22 cellular contexts compared by ENCODE assay signal in the genomic region with DNA sequence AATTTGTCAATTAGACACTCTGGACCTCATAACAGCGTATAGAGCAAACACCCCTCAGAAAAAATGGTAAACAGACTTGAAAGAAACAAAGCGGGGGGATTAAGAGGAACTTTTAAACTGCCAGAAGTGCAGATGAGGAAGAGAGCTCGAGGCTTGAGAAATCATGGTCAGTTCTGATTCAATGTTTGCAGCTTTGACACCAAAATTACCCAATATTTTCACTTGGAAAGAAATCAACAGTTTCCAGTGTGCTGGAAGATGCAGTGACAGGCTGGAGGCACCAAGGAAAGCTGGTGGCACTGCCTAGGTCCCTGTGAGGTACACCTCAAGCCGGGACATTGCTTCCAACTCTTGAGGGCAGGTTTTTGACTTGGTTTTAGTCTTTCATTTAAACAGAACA.
DNase-seq lines count a peak whose midpoint lies in the region; ATAC-seq, FAIRE-seq and TF ChIP-seq lines count a peak whose summit lies in the region.
"Had no signal": no experiment of that assay in that cellular context is flagged by ENCODE, and none has a peak within 500 bp of the region (broad histone marks: within the 10 kb centered on the region; RNA-seq: fewer than 3 reads in every experiment).

No MANE protein-coding gene starts in this region.

- no peak overlapping the region for H3K4me3 ChIP-seq in right lobe of liver
- H3K4me3 ChIP-seq in HepG2 (replicated peaks in 1 of 3; ENCODE audit: insufficient read depth in 1 of 3, low read depth in 2 of 3, low read length in 3 of 3), result no peak overlapping the region
- no peak overlapping the region for H3K4me3 ChIP-seq in bronchial epithelial cell (ENCODE audit: low read depth, low read length)
- H3K4me3 ChIP-seq in left ventricle myocardium inferior, result no peak overlapping the region
- H3K4me3 ChIP-seq: A549, HAP-1, Peyer's patch had no signal

- DNase-seq in right lobe of liver, result no peak
- DNase-seq in HepG2 (ENCODE audit: low spot score), result no peak
- peak; percentile 1 for DNase-seq in NCI-H748 treated with DMSO at 0.1 percent for 48 hours (lab: John Stamatoyannopoulos, UW)
- DNase-seq in bronchial epithelial cell (ENCODE audit: low read depth), result no peak
- no peak for DNase-seq in activated T-cell treated with anti-CD3 and anti-CD28 coated beads, Interleukin-2, amount 50 U/mL, for 72 hours
- DNase-seq in medulla oblongata (ENCODE audit: extremely low spot score), result no peak
- no peak for DNase-seq in left ventricle myocardium inferior
- DNase-seq: Caco-2, DMS53, NCI-H1092, NCI-H146, NCI-H2081 treated with DMSO at 0.1 percent for 48 hours, NCI-H2227 treated with DMSO at 0.1 percent for 48 hours, NCI-H526, Peyer's patch, SHP77, T-helper 2 cell had no signal

- no peak for TF ChIP-seq POLR2A in right lobe of liver (IDR thresholded peaks at IDR 0.05)
- no peak for TF ChIP-seq POLR2A in HepG2 (IDR thresholded peaks at IDR 0.05; ENCODE audit: insufficient read depth in 1 of 2, low read depth in 2 of 2, low read length in 2 of 2)

- H3K27ac ChIP-seq in right lobe of liver (no peak overlapping the region), HepG2 (ENCODE audit: extremely low read length, insufficient read depth, low read length) (no peak overlapping the region), left ventricle myocardium inferior (replicated peaks) (no peak overlapping the region)
- H3K27ac ChIP-seq: A549, C4-2B, Peyer's patch had no signal

- H3K27me3 ChIP-seq in right lobe of liver (no peaks in the 10 kb centered on the region), HepG2 (ENCODE audit: control insufficient read depth in 1 of 2, insufficient read depth in 2 of 2, low read length in 2 of 2) (no peaks in the 10 kb centered on the region), bronchial epithelial cell (ENCODE audit: control insufficient read depth, insufficient read depth, low read length) (no peaks in the 10 kb centered on the region), left ventricle myocardium inferior (ENCODE audit: low read depth) (no peaks in the 10 kb centered on the region)
- H3K27me3 ChIP-seq: Peyer's patch had no signal

- peak; percentile 42 to 65 (median 56) for ATAC-seq in right lobe of liver
- ATAC-seq in HepG2, result no peak
- ATAC-seq in activated T-cell treated with anti-CD3 and anti-CD28 coated beads, Interleukin-2, amount 50 U/mL, for 72 hours (replicated peaks in 1 of 2), result no peak
- ATAC-seq in GM18868 (IDR thresholded peaks at IDR 0.05; ENCODE audit: unreplicated experiment), result no peak
- ATAC-seq: A549 had no signal

- CTCF ChIA-PET in HepG2 (lab: Yijun Ruan, JAX; ENCODE audit: low intra/inter-chr PET ratio, low total read pairs), result no interaction called here

- no peaks in the 10 kb centered on the region for H3K36me3 Mint-ChIP-seq in activated T-cell treated with anti-CD3 and anti-CD28 coated beads, Interleukin-2, amount 50 U/mL, for 72 hours (ENCODE audit: insufficient read depth in 2 of 2)
- H3K36me3 Mint-ChIP-seq: IgD-negative memory B cell had no signal

- peaks cover 1 to 2% of the 10 kb centered on the region in 2 donors for H3K9me3 Mint-ChIP-seq in activated T-cell treated with anti-CD3 and anti-CD28 coated beads, Interleukin-2, amount 50 U/mL, for 72 hours

- BruUV-seq in HepG2 (replicated peaks; lab: Mats Ljungman, UMichigan), result no TSS peak

- H3K4me1 ChIP-seq in right lobe of liver (no peaks in the 10 kb centered on the region), HepG2 (ENCODE audit: insufficient read depth, low read length) (no peaks in the 10 kb centered on the region), left ventricle myocardium inferior (no peaks in the 10 kb centered on the region)
- H3K4me1 ChIP-seq: A549, Caco-2, Peyer's patch had no signal

- no peak for TF ChIP-seq RAD21 in HepG2 (CRISPR knock-in tag; IDR thresholded peaks at IDR 0.05)

- no peak for TF ChIP-seq EP300 in HepG2 (IDR thresholded peaks at IDR 0.05; ENCODE audit: low read depth in 2 of 2, low read length in 2 of 2)
- TF ChIP-seq EP300 in HepG2 (CRISPR knock-in tag; IDR thresholded peaks at IDR 0.05; ENCODE audit: borderline replicate concordance), result no peak

- TF ChIP-seq CTCF in right lobe of liver (IDR thresholded peaks at IDR 0.05), result no peak
- TF ChIP-seq CTCF in HepG2 (CRISPR knock-in tag; IDR thresholded peaks at IDR 0.05), result no peak
- TF ChIP-seq CTCF in bronchial epithelial cell (IDR thresholded peaks at IDR 0.05; ENCODE audit: insufficient read depth, low read length, severe bottlenecking), result no peak
- no peak for TF ChIP-seq CTCF in left ventricle myocardium inferior (IDR thresholded peaks at IDR 0.05; ENCODE audit: borderline replicate concordance)

- intact Hi-C loops in right lobe of liver (cut with DNase I), result no loop called here
- intact Hi-C loops in HepG2 (cut with micrococcal nuclease; ENCODE audit: unreplicated experiment), result no loop called here
- intact Hi-C loops in left ventricle myocardium inferior (cut with micrococcal nuclease), result no loop called here

- H3K9me3 ChIP-seq in right lobe of liver, result no peaks in the 10 kb centered on the region
- H3K9me3 ChIP-seq in HepG2 (ENCODE audit: low read length), result no peaks in the 10 kb centered on the region
- peaks cover 8% of the 10 kb centered on the region for H3K9me3 ChIP-seq in left ventricle myocardium inferior (replicated peaks)
- H3K9me3 ChIP-seq: A549, Caco-2, Peyer's patch had no signal

- no peaks in the 10 kb centered on the region for H3K4me1 Mint-ChIP-seq in activated T-cell treated with anti-CD3 and anti-CD28 coated beads, Interleukin-2, amount 50 U/mL, for 72 hours (ENCODE audit: low read depth)
- H3K4me1 Mint-ChIP-seq: IgD-negative memory B cell had no signal

- H3K9ac ChIP-seq in HepG2 (ENCODE audit: insufficient read depth, low read depth, low read length), result no peak overlapping the region

- no peak overlapping the region for H3K4me3 Mint-ChIP-seq in activated T-cell treated with anti-CD3 and anti-CD28 coated beads, Interleukin-2, amount 50 U/mL, for 72 hours
- H3K4me3 Mint-ChIP-seq: IgD-negative memory B cell had no signal

- in situ Hi-C loops in HepG2 (cut with HindIII; ENCODE audit: extremely low pct_ligation_motif_present, low pct_unique_long_range_greater_than_20kb), result no loop called here

- no peaks in the 10 kb centered on the region for H3K36me3 ChIP-seq in right lobe of liver
- H3K36me3 ChIP-seq in HepG2 (replicated peaks in 1 of 2; ENCODE audit: control insufficient read depth in 1 of 2, insufficient read depth in 2 of 2, low read length in 2 of 2), result no peaks in the 10 kb centered on the region
- no peaks in the 10 kb centered on the region for H3K36me3 ChIP-seq in bronchial epithelial cell (ENCODE audit: control insufficient read depth, insufficient read depth, low read length)
- H3K36me3 ChIP-seq in left ventricle myocardium inferior, result no peaks in the 10 kb centered on the region
- H3K36me3 ChIP-seq: HAP-1, Peyer's patch had no signal

- no peaks in the 10 kb centered on the region for H4K20me1 ChIP-seq in HepG2 (ENCODE audit: insufficient read depth, low read length)

- 37% methylated on average over 4 of the region's 4 CpGs for WGBS in right lobe of liver (ENCODE audit: insufficient coverage, low coverage, low lambda C conversion rate, missing lambda C conversion rate)
- 18% methylated on average over 4 of the region's 4 CpGs for WGBS in HepG2 (ENCODE audit: low lambda C conversion rate)

- H3K79me2 ChIP-seq in HepG2 (ENCODE audit: insufficient read depth, low read length), result no peaks in the 10 kb centered on the region

- no peak overlapping the region for H2AFZ ChIP-seq in HepG2 (ENCODE audit: low read length)

- no peak overlapping the region for H3K27ac Mint-ChIP-seq in activated T-cell treated with anti-CD3 and anti-CD28 coated beads, Interleukin-2, amount 50 U/mL, for 72 hours
- H3K27ac Mint-ChIP-seq: IgD-negative memory B cell had no signal

- POLR2A ChIA-PET in HepG2 (lab: Yijun Ruan, JAX), result no interaction called here

- no peaks in the 10 kb centered on the region for H3K27me3 Mint-ChIP-seq in activated T-cell treated with anti-CD3 and anti-CD28 coated beads, Interleukin-2, amount 50 U/mL, for 72 hours (ENCODE audit: low read depth)

- FAIRE-seq in HepG2 (lab: Jason Lieb, UNC), result no peak
- peak; percentile 7 for FAIRE-seq in bronchial epithelial cell (lab: Jason Lieb, UNC)
- FAIRE-seq: A549 had no signal

- H3K4me2 ChIP-seq in HepG2 (ENCODE audit: low read depth, low read length), result no peak overlapping the region
- H3K4me2 ChIP-seq: A549 had no signal

TF ChIP-seq in HepG2, 621 proteins besides CTCF, POLR2A, EP300 and RAD21 (continues in another document):
- TF ChIP-seq SP5 (CRISPR knock-in tag; IDR thresholded peaks at IDR 0.05; ENCODE audit: borderline replicate concordance, low read depth), result no peak
- no peak for TF ChIP-seq NCOR1 (IDR thresholded peaks at IDR 0.05; ENCODE audit: borderline replicate concordance, low read length)
- TF ChIP-seq FLYWCH1 (CRISPR knock-in tag; IDR thresholded peaks at IDR 0.05), result no peak
- no peak for TF ChIP-seq SMARCE1 (IDR thresholded peaks at IDR 0.05; ENCODE audit: borderline replicate concordance)
- no peak for TF ChIP-seq HCFC1 (IDR thresholded peaks at IDR 0.05; ENCODE audit: low read depth, low read length)
- TF ChIP-seq, protein P1, sequence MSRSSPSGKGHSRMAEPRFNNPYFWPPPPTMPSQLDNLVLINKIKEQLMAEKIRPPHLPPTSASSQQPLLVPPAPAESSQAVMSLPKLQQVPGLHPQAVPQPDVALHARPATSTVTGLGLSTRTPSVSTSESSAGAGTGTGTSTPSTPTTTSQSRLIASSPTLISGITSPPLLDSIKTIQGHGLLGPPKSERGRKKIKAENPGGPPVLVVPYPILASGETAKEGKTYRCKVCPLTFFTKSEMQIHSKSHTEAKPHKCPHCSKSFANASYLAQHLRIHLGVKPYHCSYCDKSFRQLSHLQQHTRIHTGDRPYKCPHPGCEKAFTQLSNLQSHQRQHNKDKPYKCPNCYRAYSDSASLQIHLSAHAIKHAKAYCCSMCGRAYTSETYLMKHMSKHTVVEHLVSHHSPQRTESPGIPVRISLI (CRISPR knock-in tag; IDR thresholded peaks at IDR 0.05; ENCODE audit: borderline replicate concordance), result no peak
- no peak for TF ChIP-seq PPARG (CRISPR knock-in tag; conservative IDR thresholded peaks at IDR 0.05)
- TF ChIP-seq PRMT3 (CRISPR knock-in tag; IDR thresholded peaks at IDR 0.05; ENCODE audit: borderline replicate concordance, low read depth), result no peak
- no peak for TF ChIP-seq E2F1 (CRISPR knock-in tag; IDR thresholded peaks at IDR 0.05)
- TF ChIP-seq JUNB (CRISPR knock-in tag; IDR thresholded peaks at IDR 0.05; ENCODE audit: borderline replicate concordance), result no peak
- TF ChIP-seq ZBTB7A (CRISPR knock-in tag; IDR thresholded peaks at IDR 0.05), result no peak

Comparison
In these comparisons a context has a peak if more than half of its experiments do, and no peak if none do; other contexts are left out.
1. ATAC-seq: peak in right lobe of liver (4 of 4); none in HepG2 (single experiment), activated T-cell treated with anti-CD3 and anti-CD28 coated beads, Interleukin-2, amount 50 U/mL, for 72 hours (0 of 2) and GM18868 (single experiment).